ENCODE assay signal across 8 cellular contexts in genomic region chr19:15101479-15102082, GRCh38. TPM values are rescaled to one million over a fixed set of nuclear protein-coding genes. Genes with fewer than 3 reads are reported as not detected.
DNase-seq lines count a peak whose midpoint lies in the region; ATAC-seq, FAIRE-seq and TF ChIP-seq lines count a peak whose summit lies in the region.

No MANE protein-coding gene starts in this region.

- TF ChIP-seq EP300 in tibial nerve (IDR thresholded peaks at IDR 0.05), result no peak

- H3K27me3 Mint-ChIP-seq in GM23338 (ENCODE audit: insufficient read depth, low read depth, poor library complexity), result peaks cover 4% of the 10 kb centered on the region

- H3K4me1 ChIP-seq in GM23338 (ENCODE audit: insufficient read depth), result peaks cover 3% of the 10 kb centered on the region; the same call in 1 of the 2 replicates
- peaks cover 0 to 5% of the 10 kb centered on the region in 2 donors for H3K4me1 ChIP-seq in lung (ENCODE audit: control insufficient read depth in 2 of 2, insufficient read depth in 2 of 2, low read length in 2 of 2)
- no peaks in the 10 kb centered on the region for H3K4me1 ChIP-seq in tibial nerve

- H3K36me3 Mint-ChIP-seq in GM23338 (ENCODE audit: low read depth), result 0 out of 3 replicates have a peak, but pooled peaks cover 2% of the 10 kb centered on the region

- FAIRE-seq in bronchial epithelial cell (lab: Jason Lieb, UNC), result no peak

- H3K27me3 ChIP-seq in GM23338 (ENCODE audit: insufficient read depth) (no peaks in the 10 kb centered on the region), bronchial epithelial cell (ENCODE audit: control insufficient read depth, insufficient read depth, low read length) (no peaks in the 10 kb centered on the region), lung (ENCODE audit: control insufficient read depth, insufficient read depth) (no peaks in the 10 kb centered on the region), tibial nerve (no peaks in the 10 kb centered on the region)

- TF ChIP-seq CTCF in AG10803 (conservative IDR thresholded peaks at IDR 0.05; ENCODE audit: low read length), result peak; percentile 75
- TF ChIP-seq CTCF in GM23338 (conservative IDR thresholded peaks at IDR 0.05; ENCODE audit: low read depth in 2 of 2), result peak; percentile 80 to 84
- TF ChIP-seq CTCF in bronchial epithelial cell (IDR thresholded peaks at IDR 0.05; ENCODE audit: insufficient read depth, low read length, severe bottlenecking), result peak; percentile 78
- TF ChIP-seq CTCF in lung (IDR thresholded peaks at IDR 0.05; ENCODE audit: control extremely low read depth, extremely low read depth), result peak; percentile 42
- TF ChIP-seq CTCF in tibial nerve (IDR thresholded peaks at IDR 0.05), result peak in 4 of 5 experiments; percentile 30 to 37 (median 32)

- H3K9me2 ChIP-seq in GM23338 (ENCODE audit: insufficient read depth), result 0 out of 2 replicates have a peak, but pooled peaks cover 4% of the 10 kb centered on the region

- 64 to 67% methylated on average over 3 of the region's 3 CpGs for WGBS in lung, 2 donors
- 55 to 69% methylated on average over 3 of the region's 3 CpGs for WGBS in tibial nerve, 2 donors

- ATAC-seq in GM23338 (peak; percentile 91), lung (ENCODE audit: insufficient read depth, low FRiP score) (no peak), HG02642 (IDR thresholded peaks at IDR 0.05; ENCODE audit: poor library complexity, unreplicated experiment) (no peak)

- peaks cover 3 to 4% of the 10 kb centered on the region in 2 donors for H3K9me3 ChIP-seq in lung (ENCODE audit: control insufficient read depth in 2 of 2, insufficient read depth in 1 of 2, low read length in 1 of 2)
- peaks cover 0 to 33% (median 0%) of the 10 kb centered on the region in 4 donors for H3K9me3 ChIP-seq in tibial nerve

- H3K4me2 ChIP-seq in GM23338, result no peak overlapping the region

- H3K27ac ChIP-seq in GM23338 (ENCODE audit: low read depth), result no peak overlapping the region
- no peak overlapping the region for H3K27ac ChIP-seq in lung (ENCODE audit: low read depth in 1 of 2, low read length in 1 of 2)
- H3K27ac ChIP-seq in tibial nerve, result no peak overlapping the region

- H3K27ac Mint-ChIP-seq in GM23338, result no peak overlapping the region

- H3K4me3 ChIP-seq in AG10803 (ENCODE audit: low read length) (no peak overlapping the region), GM23338 (no peak overlapping the region), bronchial epithelial cell (ENCODE audit: low read depth, low read length) (no peak overlapping the region), lung (no peak overlapping the region), tibial nerve (no peak overlapping the region)

- no peak for TF ChIP-seq POLR2A in tibial nerve (IDR thresholded peaks at IDR 0.05)

- no peaks in the 10 kb centered on the region for H3K79me2 ChIP-seq in GM23338 (replicated peaks; ENCODE audit: insufficient read depth)

- peaks cover 3% of the 10 kb centered on the region; the same call in 1 of the 3 replicates for H3K4me1 Mint-ChIP-seq in GM23338

- no peak overlapping the region for H2AFZ ChIP-seq in GM23338

- no peaks in the 10 kb centered on the region for H3K36me3 ChIP-seq in GM23338 (ENCODE audit: insufficient read depth)
- no peaks in the 10 kb centered on the region for H3K36me3 ChIP-seq in bronchial epithelial cell (ENCODE audit: control insufficient read depth, insufficient read depth, low read length)
- no peaks in the 10 kb centered on the region for H3K36me3 ChIP-seq in lung (ENCODE audit: control insufficient read depth in 2 of 2, insufficient read depth in 2 of 2, low read length in 2 of 2)
- no peaks in the 10 kb centered on the region for H3K36me3 ChIP-seq in tibial nerve

- H3F3A ChIP-seq in GM23338 (replicated peaks; ENCODE audit: low read depth), result no peaks in the 10 kb centered on the region

- H4K20me1 ChIP-seq in GM23338 (replicated peaks; ENCODE audit: insufficient read depth), result no peaks in the 10 kb centered on the region

- peaks cover 11% of the 10 kb centered on the region for H3K9me3 Mint-ChIP-seq in GM23338

- DNase-seq in AG10803 (ENCODE audit: low read depth) (peak; percentile 36), GM23338 (ENCODE audit: low spot score) (peak; percentile 82), T-helper 9 cell (peak; percentile 21), bronchial epithelial cell (ENCODE audit: low read depth) (peak; percentile 65), lung (ENCODE audit: low spot score) (no peak), tibial nerve (ENCODE audit: low spot score in 2 of 2) (peak in 1 of 2 donors; percentile 35), retina (no peak)

- no peak overlapping the region for H3K4me3 Mint-ChIP-seq in GM23338

TF ChIP-seq in GM23338, 12 proteins besides CTCF, POLR2A, EP300 and RAD21:
- no peak for TF ChIP-seq STAT1 (IDR thresholded peaks at IDR 0.05; ENCODE audit: unreplicated experiment)
- TF ChIP-seq EZH2phosphoT487 (IDR thresholded peaks at IDR 0.05; ENCODE audit: unreplicated experiment), result no peak
- no peak for TF ChIP-seq EZH2 (IDR thresholded peaks at IDR 0.05; ENCODE audit: low read depth, unreplicated experiment)
- TF ChIP-seq ZNF331 (CRISPR knock-in tag; IDR thresholded peaks at IDR 0.05; ENCODE audit: low read depth), result no peak

RNA-seq across cellular contexts. Expression of gene SYDE1, which starts 5.6 kb away (rescaled TPM):
- total RNA-seq in GM23338 (2014; rRNA removed; shearing (Covaris generic)), result 14.3 and 21.4 TPM in 2 replicates
- 3.4 and 4.1 TPM in 2 replicates for polyA plus RNA-seq in GM23338 (2016; fragmentation: Nextera tagmentation; extraction: Ambion mirVana)
- 0.53 and 0.64 TPM in 2 replicates for total RNA-seq in bronchial epithelial cell
- 10 to 100 TPM; 17.0 to 26.9 TPM for total RNA-seq in lung
- 10 to 100 TPM in 1 of 2 donors, 1 to 10 TPM in 1; 5.5 to 16.5 TPM for polyA plus RNA-seq in lung
- total RNA-seq in tibial nerve, result 10 to 100 TPM; 31.9 to 58.6 (median 49.4) TPM

RNA-seq across cellular contexts. Expression of gene OR1I1, which starts 19.6 kb away (rescaled TPM):
- not detected in 2 replicates for total RNA-seq in GM23338 (2014; rRNA removed; shearing (Covaris generic))
- polyA plus RNA-seq in GM23338 (2016; fragmentation: Nextera tagmentation; extraction: Ambion mirVana) (not detected in 2 replicates), lung (not detected)
- total RNA-seq in bronchial epithelial cell (not detected in 2 replicates), lung (not detected), tibial nerve (not detected)

RNA-seq across cellular contexts. Expression of gene CASP14, which starts 52.3 kb away (rescaled TPM):
- not detected in 2 replicates for total RNA-seq in GM23338 (2014; rRNA removed; shearing (Covaris generic))
- not detected in 2 replicates for polyA plus RNA-seq in GM23338 (2016; fragmentation: Nextera tagmentation; extraction: Ambion mirVana)
- total RNA-seq in bronchial epithelial cell, result not detected in 2 replicates
- not detected for total RNA-seq in lung
- not detected for polyA plus RNA-seq in lung
- total RNA-seq in tibial nerve, result not detected

Comparison
In these comparisons a context has a peak if more than half of its experiments do, and no peak if none do; other contexts are left out.
1. DNase-seq: peak in AG10803 (single experiment), GM23338 (single experiment), T-helper 9 cell (single experiment) and bronchial epithelial cell (single experiment); none in lung (single experiment) and retina (single experiment).
2. Peak in every context shown above with its lines, with median percentiles within 50 percentile points of each other: CTCF ChIP-seq.